ENCODE assay signal across 2 cellular contexts in genomic region chr7:131605280-131605878, GRCh38.
TF ChIP-seq lines count a peak whose summit lies in the region.

No MANE protein-coding gene starts in this region.

TF ChIP-seq in IMR-90, 13 proteins besides CTCF, POLR2A, EP300 and RAD21:
- TF ChIP-seq MAFK (IDR thresholded peaks at IDR 0.05; ENCODE audit: low read depth, low read length) = no peak
- no peak for TF ChIP-seq MXI1 (IDR thresholded peaks at IDR 0.05; ENCODE audit: borderline replicate concordance, low read depth, low read length)
- no peak for TF ChIP-seq FOS (IDR thresholded peaks at IDR 0.05; ENCODE audit: low read depth, low read length)
- TF ChIP-seq RFX5 (IDR thresholded peaks at IDR 0.05; ENCODE audit: low read depth, low read length) = no peak
- no peak for TF ChIP-seq BHLHE40 (IDR thresholded peaks at IDR 0.05; ENCODE audit: low read depth, low read length)
- no peak for TF ChIP-seq CHD1 (IDR thresholded peaks at IDR 0.05; ENCODE audit: low read depth, low read length)

TF ChIP-seq in HEK293T, 16 proteins besides CTCF, POLR2A, EP300 and RAD21:
- no peak for TF ChIP-seq TARDBP (IDR thresholded peaks at IDR 0.05)
- no peak for TF ChIP-seq NFRKB (IDR thresholded peaks at IDR 0.05)
- TF ChIP-seq SP1 (IDR thresholded peaks at IDR 0.05) = no peak
- TF ChIP-seq FOXM1 (IDR thresholded peaks at IDR 0.05; ENCODE audit: borderline replicate concordance) = no peak
- TF ChIP-seq FOXK2 (IDR thresholded peaks at IDR 0.05) = no peak
- TF ChIP-seq FOXA1 (IDR thresholded peaks at IDR 0.05) = no peak
- TF ChIP-seq ELF4 (IDR thresholded peaks at IDR 0.05) = no peak
- TF ChIP-seq HDGF (IDR thresholded peaks at IDR 0.05; ENCODE audit: borderline replicate concordance) = no peak
- TF ChIP-seq PKNOX1 (IDR thresholded peaks at IDR 0.05) = no peak
- TF ChIP-seq LEF1 (IDR thresholded peaks at IDR 0.05; ENCODE audit: borderline replicate concordance) = no peak
- no peak for TF ChIP-seq CTBP1 (IDR thresholded peaks at IDR 0.05; ENCODE audit: borderline replicate concordance)
- no peak for TF ChIP-seq SUZ12 (IDR thresholded peaks at IDR 0.05)
- TF ChIP-seq ZNF384 (IDR thresholded peaks at IDR 0.05) = no peak
- no peak for TF ChIP-seq ARNT (IDR thresholded peaks at IDR 0.05)
